ENCODE assay signal across 1 cellular context in the genomic region with DNA sequence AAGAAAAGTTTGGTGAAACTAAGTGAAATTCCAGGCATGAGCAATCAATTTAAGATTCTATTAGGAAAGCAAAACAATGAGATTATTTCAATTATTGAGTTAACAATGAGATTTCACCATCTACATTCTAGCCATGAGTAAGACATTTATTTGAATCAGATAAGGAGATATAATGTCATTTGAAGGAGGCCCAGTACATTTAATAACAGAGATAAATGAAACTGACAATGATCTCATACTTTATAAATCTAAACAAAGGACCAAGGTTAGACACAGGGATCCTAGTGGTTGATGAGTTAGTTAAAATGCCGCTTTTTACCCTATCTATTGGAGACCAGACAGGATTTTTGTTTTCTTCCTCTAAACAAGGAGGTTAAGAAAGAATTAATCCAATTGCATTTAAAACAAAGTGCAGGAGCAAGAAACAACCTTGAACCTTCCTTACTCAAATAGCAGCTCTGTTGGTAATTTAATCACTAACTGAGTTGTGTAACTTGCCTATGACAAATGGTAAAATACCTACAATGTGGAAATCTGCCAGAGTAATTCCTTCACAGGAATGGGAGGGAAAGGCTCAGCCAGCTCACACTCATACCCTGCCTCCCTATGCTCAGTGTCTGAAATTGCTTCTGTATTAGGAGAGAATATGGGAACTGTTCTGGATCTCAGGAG.
A peak's percentile ranks its signal among the peaks of the same experiment; 100 is the strongest.
TF ChIP-seq lines count a peak whose summit lies in the region.

No MANE protein-coding gene starts in this region.

TF ChIP-seq in HepG2, 621 proteins besides CTCF, POLR2A, EP300 and RAD21 (continued from another document and continues in another):
- TF ChIP-seq JUN (CRISPR knock-in tag; IDR thresholded peaks at IDR 0.05): peak; percentile 39; the same call in 1 of the 2 replicates
- peak; percentile 68; the same call in 1 of the 2 replicates for TF ChIP-seq KLF6 (CRISPR knock-in tag; IDR thresholded peaks at IDR 0.05)
- peak; percentile 97 for TF ChIP-seq NFIC (IDR thresholded peaks at IDR 0.05; ENCODE audit: low read length)
- TF ChIP-seq ZNF460 (CRISPR knock-in tag; IDR thresholded peaks at IDR 0.05; ENCODE audit: borderline replicate concordance): no peak
- TF ChIP-seq ZNF776 (CRISPR knock-in tag; IDR thresholded peaks at IDR 0.05): no peak
- TF ChIP-seq ZNF878 (CRISPR knock-in tag; IDR thresholded peaks at IDR 0.05): peak; percentile 73; the same call in 1 of the 2 replicates
- TF ChIP-seq FOSL1 (CRISPR knock-in tag; IDR thresholded peaks at IDR 0.05; ENCODE audit: borderline replicate concordance): peak; percentile 69; the same call in 1 of the 2 replicates
- TF ChIP-seq MATR3 (CRISPR knock-in tag; IDR thresholded peaks at IDR 0.05): no peak
- TF ChIP-seq, protein P1, sequence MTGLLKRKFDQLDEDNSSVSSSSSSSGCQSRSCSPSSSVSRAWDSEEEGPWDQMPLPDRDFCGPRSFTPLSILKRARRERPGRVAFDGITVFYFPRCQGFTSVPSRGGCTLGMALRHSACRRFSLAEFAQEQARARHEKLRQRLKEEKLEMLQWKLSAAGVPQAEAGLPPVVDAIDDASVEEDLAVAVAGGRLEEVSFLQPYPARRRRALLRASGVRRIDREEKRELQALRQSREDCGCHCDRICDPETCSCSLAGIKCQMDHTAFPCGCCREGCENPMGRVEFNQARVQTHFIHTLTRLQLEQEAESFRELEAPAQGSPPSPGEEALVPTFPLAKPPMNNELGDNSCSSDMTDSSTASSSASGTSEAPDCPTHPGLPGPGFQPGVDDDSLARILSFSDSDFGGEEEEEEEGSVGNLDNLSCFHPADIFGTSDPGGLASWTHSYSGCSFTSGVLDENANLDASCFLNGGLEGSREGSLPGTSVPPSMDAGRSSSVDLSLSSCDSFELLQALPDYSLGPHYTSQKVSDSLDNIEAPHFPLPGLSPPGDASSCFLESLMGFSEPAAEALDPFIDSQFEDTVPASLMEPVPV (CRISPR knock-in tag; IDR thresholded peaks at IDR 0.05): no peak
- TF ChIP-seq NR2F2 (IDR thresholded peaks at IDR 0.05; ENCODE audit: borderline replicate concordance, low read depth): peak; percentile 90
- no peak for TF ChIP-seq AGO2 (optimal IDR thresholded peaks at IDR 0.05; ENCODE audit: low read depth, low read length)
- peak; percentile 64; the same call in 1 of the 2 replicates for TF ChIP-seq REPIN1 (CRISPR knock-in tag; IDR thresholded peaks at IDR 0.05; ENCODE audit: borderline replicate concordance, low read depth)
- TF ChIP-seq ZNF563 (CRISPR knock-in tag; IDR thresholded peaks at IDR 0.05): no peak
- TF ChIP-seq, protein P2, sequence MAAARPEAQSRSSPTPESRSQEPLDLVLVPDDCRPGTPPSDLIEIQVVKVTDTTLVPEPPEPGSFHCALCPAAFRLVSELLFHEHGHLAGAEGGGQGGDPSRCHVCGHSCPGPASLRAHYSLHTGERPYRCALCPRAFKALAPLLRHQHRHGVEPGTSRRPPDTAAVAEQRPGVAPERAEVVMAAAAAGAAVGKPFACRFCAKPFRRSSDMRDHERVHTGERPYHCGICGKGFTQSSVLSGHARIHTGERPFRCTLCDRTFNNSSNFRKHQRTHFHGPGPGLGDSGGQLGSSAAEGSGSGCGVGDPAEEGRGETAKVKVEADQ (CRISPR knock-in tag; IDR thresholded peaks at IDR 0.05; ENCODE audit: borderline replicate concordance): no peak
- TF ChIP-seq, protein P3, sequence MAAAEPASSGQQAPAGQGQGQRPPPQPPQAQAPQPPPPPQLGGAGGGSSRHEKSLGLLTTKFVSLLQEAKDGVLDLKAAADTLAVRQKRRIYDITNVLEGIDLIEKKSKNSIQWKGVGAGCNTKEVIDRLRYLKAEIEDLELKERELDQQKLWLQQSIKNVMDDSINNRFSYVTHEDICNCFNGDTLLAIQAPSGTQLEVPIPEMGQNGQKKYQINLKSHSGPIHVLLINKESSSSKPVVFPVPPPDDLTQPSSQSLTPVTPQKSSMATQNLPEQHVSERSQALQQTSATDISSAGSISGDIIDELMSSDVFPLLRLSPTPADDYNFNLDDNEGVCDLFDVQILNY (CRISPR knock-in tag; conservative IDR thresholded peaks at IDR 0.05): no peak
- TF ChIP-seq, protein P4, sequence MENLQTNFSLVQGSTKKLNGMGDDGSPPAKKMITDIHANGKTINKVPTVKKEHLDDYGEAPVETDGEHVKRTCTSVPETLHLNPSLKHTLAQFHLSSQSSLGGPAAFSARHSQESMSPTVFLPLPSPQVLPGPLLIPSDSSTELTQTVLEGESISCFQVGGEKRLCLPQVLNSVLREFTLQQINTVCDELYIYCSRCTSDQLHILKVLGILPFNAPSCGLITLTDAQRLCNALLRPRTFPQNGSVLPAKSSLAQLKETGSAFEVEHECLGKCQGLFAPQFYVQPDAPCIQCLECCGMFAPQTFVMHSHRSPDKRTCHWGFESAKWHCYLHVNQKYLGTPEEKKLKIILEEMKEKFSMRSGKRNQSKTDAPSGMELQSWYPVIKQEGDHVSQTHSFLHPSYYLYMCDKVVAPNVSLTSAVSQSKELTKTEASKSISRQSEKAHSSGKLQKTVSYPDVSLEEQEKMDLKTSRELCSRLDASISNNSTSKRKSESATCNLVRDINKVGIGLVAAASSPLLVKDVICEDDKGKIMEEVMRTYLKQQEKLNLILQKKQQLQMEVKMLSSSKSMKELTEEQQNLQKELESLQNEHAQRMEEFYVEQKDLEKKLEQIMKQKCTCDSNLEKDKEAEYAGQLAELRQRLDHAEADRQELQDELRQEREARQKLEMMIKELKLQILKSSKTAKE (CRISPR knock-in tag; IDR thresholded peaks at IDR 0.05; ENCODE audit: borderline replicate concordance): peak; percentile 53; the same call in 1 of the 2 replicates
- no peak for TF ChIP-seq SOX6 (IDR thresholded peaks at IDR 0.05)
- peak; percentile 96 for TF ChIP-seq SOX6 (CRISPR knock-in tag; IDR thresholded peaks at IDR 0.05)
- TF ChIP-seq TOPORS (CRISPR knock-in tag; IDR thresholded peaks at IDR 0.05): no peak
- TF ChIP-seq, protein P5, sequence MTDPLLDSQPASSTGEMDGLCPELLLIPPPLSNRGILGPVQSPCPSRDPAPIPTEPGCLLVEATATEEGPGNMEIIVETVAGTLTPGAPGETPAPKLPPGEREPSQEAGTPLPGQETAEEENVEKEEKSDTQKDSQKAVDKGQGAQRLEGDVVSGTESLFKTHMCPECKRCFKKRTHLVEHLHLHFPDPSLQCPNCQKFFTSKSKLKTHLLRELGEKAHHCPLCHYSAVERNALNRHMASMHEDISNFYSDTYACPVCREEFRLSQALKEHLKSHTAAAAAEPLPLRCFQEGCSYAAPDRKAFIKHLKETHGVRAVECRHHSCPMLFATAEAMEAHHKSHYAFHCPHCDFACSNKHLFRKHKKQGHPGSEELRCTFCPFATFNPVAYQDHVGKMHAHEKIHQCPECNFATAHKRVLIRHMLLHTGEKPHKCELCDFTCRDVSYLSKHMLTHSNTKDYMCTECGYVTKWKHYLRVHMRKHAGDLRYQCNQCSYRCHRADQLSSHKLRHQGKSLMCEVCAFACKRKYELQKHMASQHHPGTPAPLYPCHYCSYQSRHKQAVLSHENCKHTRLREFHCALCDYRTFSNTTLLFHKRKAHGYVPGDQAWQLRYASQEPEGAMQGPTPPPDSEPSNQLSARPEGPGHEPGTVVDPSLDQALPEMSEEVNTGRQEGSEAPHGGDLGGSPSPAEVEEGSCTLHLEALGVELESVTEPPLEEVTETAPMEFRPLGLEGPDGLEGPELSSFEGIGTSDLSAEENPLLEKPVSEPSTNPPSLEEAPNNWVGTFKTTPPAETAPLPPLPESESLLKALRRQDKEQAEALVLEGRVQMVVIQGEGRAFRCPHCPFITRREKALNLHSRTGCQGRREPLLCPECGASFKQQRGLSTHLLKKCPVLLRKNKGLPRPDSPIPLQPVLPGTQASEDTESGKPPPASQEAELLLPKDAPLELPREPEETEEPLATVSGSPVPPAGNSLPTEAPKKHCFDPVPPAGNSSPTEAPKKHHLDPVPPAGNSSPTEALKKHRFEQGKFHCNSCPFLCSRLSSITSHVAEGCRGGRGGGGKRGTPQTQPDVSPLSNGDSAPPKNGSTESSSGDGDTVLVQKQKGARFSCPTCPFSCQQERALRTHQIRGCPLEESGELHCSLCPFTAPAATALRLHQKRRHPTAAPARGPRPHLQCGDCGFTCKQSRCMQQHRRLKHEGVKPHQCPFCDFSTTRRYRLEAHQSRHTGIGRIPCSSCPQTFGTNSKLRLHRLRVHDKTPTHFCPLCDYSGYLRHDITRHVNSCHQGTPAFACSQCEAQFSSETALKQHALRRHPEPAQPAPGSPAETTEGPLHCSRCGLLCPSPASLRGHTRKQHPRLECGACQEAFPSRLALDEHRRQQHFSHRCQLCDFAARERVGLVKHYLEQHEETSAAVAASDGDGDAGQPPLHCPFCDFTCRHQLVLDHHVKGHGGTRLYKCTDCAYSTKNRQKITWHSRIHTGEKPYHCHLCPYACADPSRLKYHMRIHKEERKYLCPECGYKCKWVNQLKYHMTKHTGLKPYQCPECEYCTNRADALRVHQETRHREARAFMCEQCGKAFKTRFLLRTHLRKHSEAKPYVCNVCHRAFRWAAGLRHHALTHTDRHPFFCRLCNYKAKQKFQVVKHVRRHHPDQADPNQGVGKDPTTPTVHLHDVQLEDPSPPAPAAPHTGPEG (CRISPR knock-in tag; IDR thresholded peaks at IDR 0.05): no peak
- TF ChIP-seq, protein P6, sequence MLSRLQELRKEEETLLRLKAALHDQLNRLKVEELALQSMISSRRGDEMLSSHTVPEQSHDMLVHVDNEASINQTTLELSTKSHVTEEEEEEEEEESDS (CRISPR knock-in tag; IDR thresholded peaks at IDR 0.05; ENCODE audit: borderline replicate concordance): no peak
- 0 out of 2 replicates have a peak, but pooled peaks have one; percentile 35 for TF ChIP-seq BRCA1 (CRISPR knock-in tag; IDR thresholded peaks at IDR 0.05)
- TF ChIP-seq ZNF614 (CRISPR knock-in tag; IDR thresholded peaks at IDR 0.05; ENCODE audit: borderline replicate concordance): peak; percentile 96
- TF ChIP-seq ZNF816 (CRISPR knock-in tag; IDR thresholded peaks at IDR 0.05; ENCODE audit: borderline replicate concordance): no peak
- TF ChIP-seq ZNF788 (CRISPR knock-in tag; IDR thresholded peaks at IDR 0.05; ENCODE audit: borderline replicate concordance): peak; percentile 70; the same call in 1 of the 2 replicates
- TF ChIP-seq BCL6 (CRISPR knock-in tag; IDR thresholded peaks at IDR 0.05): peak; percentile 98
- TF ChIP-seq MIER3 (CRISPR knock-in tag; IDR thresholded peaks at IDR 0.05; ENCODE audit: borderline replicate concordance): peak; percentile 87; the same call in 1 of the 2 replicates
- TF ChIP-seq SOX13 (IDR thresholded peaks at IDR 0.05): peak; percentile 90
- TF ChIP-seq SOX13 (CRISPR knock-in tag; conservative IDR thresholded peaks at IDR 0.05 in 1 of 2, IDR thresholded peaks at IDR 0.05 in 1 of 2): peak in 1 of 2 experiments; percentile 98; a peak in 2 of 4 replicates
- TF ChIP-seq ZNF557 (CRISPR knock-in tag; IDR thresholded peaks at IDR 0.05): no peak
- no peak for TF ChIP-seq SNAI1 (CRISPR knock-in tag; IDR thresholded peaks at IDR 0.05; ENCODE audit: borderline replicate concordance)
- TF ChIP-seq, protein P7, sequence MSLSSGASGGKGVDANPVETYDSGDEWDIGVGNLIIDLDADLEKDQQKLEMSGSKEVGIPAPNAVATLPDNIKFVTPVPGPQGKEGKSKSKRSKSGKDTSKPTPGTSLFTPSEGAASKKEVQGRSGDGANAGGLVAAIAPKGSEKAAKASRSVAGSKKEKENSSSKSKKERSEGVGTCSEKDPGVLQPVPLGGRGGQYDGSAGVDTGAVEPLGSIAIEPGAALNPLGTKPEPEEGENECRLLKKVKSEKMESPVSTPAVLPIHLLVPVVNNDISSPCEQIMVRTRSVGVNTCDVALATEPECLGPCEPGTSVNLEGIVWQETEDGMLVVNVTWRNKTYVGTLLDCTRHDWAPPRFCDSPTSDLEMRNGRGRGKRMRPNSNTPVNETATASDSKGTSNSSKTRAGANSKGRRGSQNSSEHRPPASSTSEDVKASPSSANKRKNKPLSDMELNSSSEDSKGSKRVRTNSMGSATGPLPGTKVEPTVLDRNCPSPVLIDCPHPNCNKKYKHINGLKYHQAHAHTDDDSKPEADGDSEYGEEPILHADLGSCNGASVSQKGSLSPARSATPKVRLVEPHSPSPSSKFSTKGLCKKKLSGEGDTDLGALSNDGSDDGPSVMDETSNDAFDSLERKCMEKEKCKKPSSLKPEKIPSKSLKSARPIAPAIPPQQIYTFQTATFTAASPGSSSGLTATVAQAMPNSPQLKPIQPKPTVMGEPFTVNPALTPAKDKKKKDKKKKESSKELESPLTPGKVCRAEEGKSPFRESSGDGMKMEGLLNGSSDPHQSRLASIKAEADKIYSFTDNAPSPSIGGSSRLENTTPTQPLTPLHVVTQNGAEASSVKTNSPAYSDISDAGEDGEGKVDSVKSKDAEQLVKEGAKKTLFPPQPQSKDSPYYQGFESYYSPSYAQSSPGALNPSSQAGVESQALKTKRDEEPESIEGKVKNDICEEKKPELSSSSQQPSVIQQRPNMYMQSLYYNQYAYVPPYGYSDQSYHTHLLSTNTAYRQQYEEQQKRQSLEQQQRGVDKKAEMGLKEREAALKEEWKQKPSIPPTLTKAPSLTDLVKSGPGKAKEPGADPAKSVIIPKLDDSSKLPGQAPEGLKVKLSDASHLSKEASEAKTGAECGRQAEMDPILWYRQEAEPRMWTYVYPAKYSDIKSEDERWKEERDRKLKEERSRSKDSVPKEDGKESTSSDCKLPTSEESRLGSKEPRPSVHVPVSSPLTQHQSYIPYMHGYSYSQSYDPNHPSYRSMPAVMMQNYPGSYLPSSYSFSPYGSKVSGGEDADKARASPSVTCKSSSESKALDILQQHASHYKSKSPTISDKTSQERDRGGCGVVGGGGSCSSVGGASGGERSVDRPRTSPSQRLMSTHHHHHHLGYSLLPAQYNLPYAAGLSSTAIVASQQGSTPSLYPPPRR (CRISPR knock-in tag; IDR thresholded peaks at IDR 0.05; ENCODE audit: borderline replicate concordance): peak; percentile 77; the same call in 1 of the 2 replicates
- peak in 1 of 2 experiments; percentile 74; a peak in 2 of 4 replicates for TF ChIP-seq KLF16 (CRISPR knock-in tag; IDR thresholded peaks at IDR 0.05)
- peak; percentile 92 for TF ChIP-seq MEF2D (CRISPR knock-in tag; IDR thresholded peaks at IDR 0.05)
- no peak for TF ChIP-seq ATF7-NPFF (CRISPR knock-in tag; IDR thresholded peaks at IDR 0.05; ENCODE audit: low read depth)
- TF ChIP-seq ZNF317 (CRISPR knock-in tag; IDR thresholded peaks at IDR 0.05): peak; percentile 71; the same call in 1 of the 2 replicates
- TF ChIP-seq KDM4B (CRISPR knock-in tag; IDR thresholded peaks at IDR 0.05): peak; percentile 74; the same call in 1 of the 2 replicates
- TF ChIP-seq, protein P8, sequence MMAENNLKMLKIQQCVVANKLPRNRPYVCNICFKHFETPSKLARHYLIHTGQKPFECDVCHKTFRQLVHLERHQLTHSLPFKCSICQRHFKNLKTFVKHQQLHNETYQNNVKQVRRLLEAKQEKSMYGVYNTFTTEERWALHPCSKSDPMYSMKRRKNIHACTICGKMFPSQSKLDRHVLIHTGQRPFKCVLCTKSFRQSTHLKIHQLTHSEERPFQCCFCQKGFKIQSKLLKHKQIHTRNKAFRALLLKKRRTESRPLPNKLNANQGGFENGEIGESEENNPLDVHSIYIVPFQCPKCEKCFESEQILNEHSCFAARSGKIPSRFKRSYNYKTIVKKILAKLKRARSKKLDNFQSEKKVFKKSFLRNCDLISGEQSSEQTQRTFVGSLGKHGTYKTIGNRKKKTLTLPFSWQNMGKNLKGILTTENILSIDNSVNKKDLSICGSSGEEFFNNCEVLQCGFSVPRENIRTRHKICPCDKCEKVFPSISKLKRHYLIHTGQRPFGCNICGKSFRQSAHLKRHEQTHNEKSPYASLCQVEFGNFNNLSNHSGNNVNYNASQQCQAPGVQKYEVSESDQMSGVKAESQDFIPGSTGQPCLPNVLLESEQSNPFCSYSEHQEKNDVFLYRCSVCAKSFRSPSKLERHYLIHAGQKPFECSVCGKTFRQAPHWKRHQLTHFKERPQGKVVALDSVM (CRISPR knock-in tag; IDR thresholded peaks at IDR 0.05): no peak
- TF ChIP-seq CHD2 (IDR thresholded peaks at IDR 0.05; ENCODE audit: low read depth, low read length): no peak
- TF ChIP-seq ZNF678 (CRISPR knock-in tag; IDR thresholded peaks at IDR 0.05): no peak
- TF ChIP-seq ZBTB42 (CRISPR knock-in tag; IDR thresholded peaks at IDR 0.05): no peak
- TF ChIP-seq NFYB (CRISPR knock-in tag; IDR thresholded peaks at IDR 0.05): no peak
- no peak for TF ChIP-seq ZNF232 (CRISPR knock-in tag; IDR thresholded peaks at IDR 0.05; ENCODE audit: borderline replicate concordance)
